In the genomic region with DNA sequence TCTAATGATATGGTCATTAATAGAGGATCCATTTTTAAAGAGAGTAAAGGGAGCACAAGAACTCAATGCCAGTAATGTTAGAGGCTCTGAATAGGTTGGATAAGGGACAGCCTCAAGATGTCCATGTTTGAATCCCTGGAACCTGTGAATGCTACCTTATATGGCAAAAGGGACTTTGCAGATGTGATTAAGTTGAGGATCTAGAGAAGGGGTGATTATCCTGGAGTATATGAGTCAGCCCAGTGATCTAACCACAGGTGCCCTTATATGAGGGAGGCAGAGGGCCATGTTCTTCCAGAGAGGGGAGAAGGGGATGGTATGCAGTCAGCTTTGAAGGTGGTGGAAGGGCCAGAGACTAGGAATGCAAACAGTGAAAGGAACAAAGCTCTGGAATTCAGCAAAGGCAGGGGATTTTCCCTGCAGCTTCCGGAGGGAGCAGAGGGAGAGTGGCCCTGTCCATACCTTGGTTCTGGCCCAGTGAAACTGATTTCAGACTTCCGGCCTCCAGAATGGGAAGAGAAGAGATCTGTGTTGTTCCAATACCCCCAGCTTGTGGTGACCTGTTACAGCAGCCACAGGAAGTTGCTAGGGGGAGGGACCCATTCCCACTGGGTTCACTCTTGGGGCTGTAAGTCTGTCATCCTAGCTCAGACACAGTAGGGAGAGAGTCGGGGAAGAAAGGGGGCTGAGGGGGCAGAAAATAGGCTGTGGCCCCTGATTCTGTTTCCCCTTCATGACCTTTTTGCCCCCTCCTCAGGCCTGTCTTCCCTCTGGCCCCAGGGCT, we compare ENCODE assay signal across 8 cellular contexts.
DNase-seq lines count a peak whose midpoint lies in the region; FAIRE-seq and TF ChIP-seq lines count a peak whose summit lies in the region.
"Not testable (repeated sequence)": the region's sequence is repeated elsewhere in the genome, so short reads cannot be mapped to it uniquely, and the experiment has no call there.

No MANE protein-coding gene starts in this region.

- H3K27ac Mint-ChIP-seq in neural progenitor cell = peak overlapping the region; percentile 79

- not testable (repeated sequence) for H3K79me2 ChIP-seq in neural progenitor cell (ENCODE audit: low read depth)

- H3K36me3 ChIP-seq in HUES64 (ENCODE audit: insufficient read depth, low read length); neural progenitor cell: not testable (repeated sequence)

- DNase-seq in DMS53 (lab: John Stamatoyannopoulos, UW) (peak; percentile 1), H4 (ENCODE audit: low spot score) (peak; percentile 34), RCC 7860 (ENCODE audit: low spot score) (peak; percentile 74), astrocyte of the hippocampus (ENCODE audit: low read depth, low spot score) (peak; percentile 16), glomerular visceral epithelial cell (ENCODE audit: extremely low spot score) (peak; percentile 0), kidney glomerular epithelial cell (lab: John Stamatoyannopoulos, UW) (peak; percentile 26), neural progenitor cell (ENCODE audit: low spot score) (peak; percentile 2)

- not testable (repeated sequence) for H3K27me3 ChIP-seq in HUES64 (ENCODE audit: insufficient read depth, low read length); neural progenitor cell

- H3K27me3 Mint-ChIP-seq in neural progenitor cell (ENCODE audit: insufficient read depth, low read depth) = not testable (repeated sequence)

- H3K4me3 Mint-ChIP-seq in neural progenitor cell = not testable (repeated sequence)

- not testable (repeated sequence) for H3K9me3 Mint-ChIP-seq in neural progenitor cell

- H3K9me3 ChIP-seq in HUES64 (ENCODE audit: insufficient read depth, low read depth, low read length); neural progenitor cell (ENCODE audit: low read depth): not testable (repeated sequence)

- not testable (repeated sequence) for H3K9ac ChIP-seq in HUES64 (ENCODE audit: low read depth, low read length); neural progenitor cell

- peak overlapping the region; percentile 58 for H2AFZ ChIP-seq in neural progenitor cell (replicated peaks)

- peak overlapping the region; percentile 76 for H3K27ac ChIP-seq in HUES64 (ENCODE audit: low read depth, low read length)
- not testable (repeated sequence) for H3K27ac ChIP-seq in neural progenitor cell

- WGBS in HUES64 = no CpG with 5 or more reads among the region's 3 CpGs

- not testable (repeated sequence) for H4K20me1 ChIP-seq in neural progenitor cell (ENCODE audit: low read depth)

- peak; percentile 56 for FAIRE-seq in RCC 7860 (lab: Jason Lieb, UNC)

- H3K4me1 ChIP-seq in HUES64 (ENCODE audit: insufficient read depth, low read length); neural progenitor cell: not testable (repeated sequence)

- not testable (repeated sequence) for H3K36me3 Mint-ChIP-seq in neural progenitor cell

- H3K4me1 Mint-ChIP-seq in neural progenitor cell = not testable (repeated sequence)

- not testable (repeated sequence) for H3K4me3 ChIP-seq in HUES64 (ENCODE audit: low read length); neural progenitor cell

- not testable (repeated sequence) for H3K4me2 ChIP-seq in neural progenitor cell

- TF ChIP-seq CTCF in neural progenitor cell (IDR thresholded peaks at IDR 0.05) = not testable (repeated sequence)

- not testable (repeated sequence) for H3F3A ChIP-seq in neural progenitor cell (ENCODE audit: low read depth)

Comparison
In these comparisons a context has a peak if more than half of its experiments do, and no peak if none do; other contexts are left out.
1. DNase-seq: peak in every context shown above with its lines; median percentile 74 in RCC 7860; 34 in H4; 26 in kidney glomerular epithelial cell; 16 in astrocyte of the hippocampus; 2 in neural progenitor cell; 1 in DMS53; 0 in glomerular visceral epithelial cell.